8 cellular contexts compared by ENCODE assay signal in genomic region chr1:86914998-86915736, GRCh38. TPM values are rescaled to one million over a fixed set of nuclear protein-coding genes. Genes with fewer than 3 reads are reported as not detected.
DNase-seq lines count a peak whose midpoint lies in the region; ATAC-seq and TF ChIP-seq lines count a peak whose summit lies in the region.

No MANE protein-coding gene starts in this region.

- TF ChIP-seq CTCF in 22Rv1 (IDR thresholded peaks at IDR 0.05): no peak

- DNase-seq in NCI-H82 treated with DMSO at 0.1 percent for 48 hours (lab: John Stamatoyannopoulos, UW; ENCODE audit: unreplicated experiment): peak; percentile 51
- peak; percentile 27 for DNase-seq in activated T-cell treated with anti-CD3 and anti-CD28 coated beads for 1 hour (ENCODE audit: low read depth)
- peak; percentile 69 for DNase-seq in myocyte (ENCODE audit: low read depth)
- peak; percentile 9 to 12 for DNase-seq in stimulated activated CD8-positive, alpha-beta memory T cell treated with anti-CD3 and anti-CD28 coated beads, Interleukin-7, amount 100 ng/mL, for 48 hours (ENCODE audit: extremely low read depth in 1 of 2, low read depth in 1 of 2)

- peak overlapping the region; percentile 82 for H3K27ac ChIP-seq in 22Rv1

- ATAC-seq in GM18511 (IDR thresholded peaks at IDR 0.05; ENCODE audit: unreplicated experiment) (peak; percentile 30), HG03354 (IDR thresholded peaks at IDR 0.05; ENCODE audit: poor library complexity, severe bottlenecking, unreplicated experiment) (peak; percentile 28), esophagus mucosa (peak; percentile 20)

RNA-seq across cellular contexts. Expression of gene HS2ST1, which starts 0.7 kb away (rescaled TPM):
- total RNA-seq in esophagus mucosa (11.8 TPM), myocyte (28.9 and 38.2 TPM in 2 replicates)
- 15.9 TPM for polyA plus RNA-seq in myocyte (2012)

RNA-seq across cellular contexts. Expression of gene SELENOF, which starts 1.2 kb away (rescaled TPM):
- 80.5 TPM for total RNA-seq in esophagus mucosa
- total RNA-seq in myocyte: 104 and 129 TPM in 2 replicates
- polyA plus RNA-seq in myocyte (2012): 141 TPM

Comparison
In these comparisons a context has a peak if more than half of its experiments do, and no peak if none do; other contexts are left out.
1. Peak in every context shown above with its lines: DNase-seq, ATAC-seq and H3K27ac ChIP-seq.
2. DNase-seq: peak in every context shown above with its lines; median percentile 69 in myocyte; 51 in NCI-H82 treated with DMSO at 0.1 percent for 48 hours; 27 in activated T-cell treated with anti-CD3 and anti-CD28 coated beads for 1 hour; 10 in stimulated activated CD8-positive, alpha-beta memory T cell treated with anti-CD3 and anti-CD28 coated beads, Interleukin-7, amount 100 ng/mL, for 48 hours.